In genomic region chr3:70832035-70832795, GRCh38 we compare ENCODE assay signal across 1 cellular context.
TF ChIP-seq lines count a peak whose summit lies in the region.

No MANE protein-coding gene starts in this region.

TF ChIP-seq in H1, 55 proteins besides CTCF, POLR2A, EP300 and RAD21 (continued from another document):
- no peak for TF ChIP-seq ATF2 (IDR thresholded peaks at IDR 0.05; ENCODE audit: low read length)
